10 cellular contexts compared by ENCODE assay signal in genomic region chr11:3231851-3232744, GRCh38. TPM values are rescaled to one million over a fixed set of nuclear protein-coding genes. Genes with fewer than 3 reads are reported as not detected.
DNase-seq lines count a peak whose midpoint lies in the region; ATAC-seq and TF ChIP-seq lines count a peak whose summit lies in the region.
"Had no signal": no experiment of that assay in that cellular context is flagged by ENCODE, and none has a peak within 500 bp of the region (broad histone marks: within the 10 kb centered on the region; RNA-seq: fewer than 3 reads in every experiment).

MRGPRE (minus strand) TSS chr11:3232417; CDS start chr11:3228799, 3,618 bp downstream.

- no peak within 1 kb of the TSS for H3K4me3 ChIP-seq in uterus
- H3K4me3 ChIP-seq: SJSA1 had no signal

- no peaks in the 10 kb centered on the region for H3K4me1 Mint-ChIP-seq in activated CD4-positive, alpha-beta T cell treated with anti-CD3 and anti-CD28 coated beads, Interleukin-2, amount 10 ng/mL, durations not matched to agents 24 days and 14 days
- H3K4me1 Mint-ChIP-seq in activated CD4-positive, alpha-beta T cell treated with anti-CD3 and anti-CD28 coated beads for 36 hours = no peaks in the 10 kb centered on the region

- no peaks in the 10 kb centered on the region for H3K9me3 ChIP-seq in uterus
- H3K9me3 ChIP-seq: SJSA1 had no signal

- no peak for ATAC-seq in activated CD4-positive, alpha-beta T cell treated with anti-CD3 and anti-CD28 coated beads for 36 hours
- ATAC-seq in SK-N-SH treated with all-trans-retinoic acid at 6 μM for 48 hours = peak; percentile 31
- ATAC-seq in left colon = peak; percentile 80
- no peak for ATAC-seq in GM21447 (IDR thresholded peaks at IDR 0.05; ENCODE audit: unreplicated experiment)

- CTCF ChIA-PET in activated CD4-positive, alpha-beta T cell treated with anti-CD3 and anti-CD28 coated beads for 36 hours (lab: Charles Lee) = no interaction called here

- H3K27ac Mint-ChIP-seq in activated CD4-positive, alpha-beta T cell treated with anti-CD3 and anti-CD28 coated beads, Interleukin-2, amount 10 ng/mL, durations not matched to agents 24 days and 14 days = no peak within 1 kb of the TSS
- no peak within 1 kb of the TSS for H3K27ac Mint-ChIP-seq in activated CD4-positive, alpha-beta T cell treated with anti-CD3 and anti-CD28 coated beads for 36 hours

- H3K36me3 Mint-ChIP-seq in activated CD4-positive, alpha-beta T cell treated with anti-CD3 and anti-CD28 coated beads, Interleukin-2, amount 10 ng/mL, durations not matched to agents 24 days and 14 days (ENCODE audit: low read depth) = no peaks in the 10 kb centered on the region
- H3K36me3 Mint-ChIP-seq in activated CD4-positive, alpha-beta T cell treated with anti-CD3 and anti-CD28 coated beads for 36 hours (ENCODE audit: low read depth) = no peaks in the 10 kb centered on the region

- TF ChIP-seq CTCF in uterus (IDR thresholded peaks at IDR 0.05) = no peak

- H3K4me3 Mint-ChIP-seq in activated CD4-positive, alpha-beta T cell treated with anti-CD3 and anti-CD28 coated beads, Interleukin-2, amount 10 ng/mL, durations not matched to agents 24 days and 14 days = no peak within 1 kb of the TSS
- H3K4me3 Mint-ChIP-seq in activated CD4-positive, alpha-beta T cell treated with anti-CD3 and anti-CD28 coated beads for 36 hours = no peak within 1 kb of the TSS

- TF ChIP-seq POLR2A in uterus (IDR thresholded peaks at IDR 0.05) = no peak

- intact Hi-C loops in activated CD4-positive, alpha-beta T cell treated with anti-CD3 and anti-CD28 coated beads, Interleukin-2, amount 10 ng/mL, durations not matched to agents 24 days and 14 days (cut with micrococcal nuclease) = no loop called here
- intact Hi-C loops in activated CD4-positive, alpha-beta T cell treated with anti-CD3 and anti-CD28 coated beads for 36 hours (cut with DNase I, micrococcal nuclease) = no loop called here
- intact Hi-C loops in left colon (cut with DNase I, micrococcal nuclease) (no loop called here), uterus (cut with DNase I; ENCODE audit: low total_unique reads) (no loop called here)

- no peaks in the 10 kb centered on the region for H3K36me3 ChIP-seq in uterus
- H3K36me3 ChIP-seq: SJSA1 had no signal

- no peaks in the 10 kb centered on the region for H3K4me1 ChIP-seq in uterus
- H3K4me1 ChIP-seq: SJSA1 had no signal

- no peak within 1 kb of the TSS for H3K27ac ChIP-seq in uterus
- H3K27ac ChIP-seq: SJSA1 had no signal

- POLR2A ChIA-PET in activated CD4-positive, alpha-beta T cell treated with anti-CD3 and anti-CD28 coated beads for 36 hours (lab: Charles Lee) = no interaction called here

- DNase-seq in activated CD4-positive, alpha-beta T cell treated with anti-CD3 and anti-CD28 coated beads, Interleukin-2, amount 10 ng/mL, durations not matched to agents 24 days and 14 days = peak; percentile 52
- DNase-seq in activated CD4-positive, alpha-beta T cell treated with anti-CD3 and anti-CD28 coated beads for 36 hours = no peak
- DNase-seq in left colon (peak in 1 of 2 donors; percentile 23), uterus (peak; percentile 22 to 54), NCI-H1105 (lab: John Stamatoyannopoulos, UW) (no peak), kidney glomerular epithelial cell (lab: John Stamatoyannopoulos, UW) (no peak)
- DNase-seq: KG1 had no signal

- no peaks in the 10 kb centered on the region for H3K27me3 ChIP-seq in uterus

- H3K27me3 Mint-ChIP-seq in activated CD4-positive, alpha-beta T cell treated with anti-CD3 and anti-CD28 coated beads, Interleukin-2, amount 10 ng/mL, durations not matched to agents 24 days and 14 days = peaks cover 4% of the 10 kb centered on the region
- H3K27me3 Mint-ChIP-seq in activated CD4-positive, alpha-beta T cell treated with anti-CD3 and anti-CD28 coated beads for 36 hours = no peaks in the 10 kb centered on the region

- H3K9me3 Mint-ChIP-seq in activated CD4-positive, alpha-beta T cell treated with anti-CD3 and anti-CD28 coated beads, Interleukin-2, amount 10 ng/mL, durations not matched to agents 24 days and 14 days = no peaks in the 10 kb centered on the region
- H3K9me3 Mint-ChIP-seq in activated CD4-positive, alpha-beta T cell treated with anti-CD3 and anti-CD28 coated beads for 36 hours (ENCODE audit: low read depth) = no peaks in the 10 kb centered on the region

TF ChIP-seq in SK-N-SH treated with all-trans-retinoic acid at 6 μM for 48 hours, 23 proteins besides CTCF, POLR2A, EP300 and RAD21:
- no peak for TF ChIP-seq GLIS3 (CRISPR knock-in tag; IDR thresholded peaks at IDR 0.05)

RNA-seq across cellular contexts. Expression of gene MRGPRE, which starts in this region (rescaled TPM):
- total RNA-seq in activated CD4-positive, alpha-beta T cell treated with anti-CD3 and anti-CD28 coated beads, Interleukin-2, amount 10 ng/mL, durations not matched to agents 24 days and 14 days = not detected in 2 replicates
- not detected for total RNA-seq in activated CD4-positive, alpha-beta T cell treated with anti-CD3 and anti-CD28 coated beads for 36 hours
- not detected for total RNA-seq in left colon
- 1 to 10 TPM in 1 of 4 donors, under 1 TPM in 1, not detected in 2; 0.28 to 1.5 TPM for total RNA-seq in uterus
- total RNA-seq: SJSA1 had no signal

Comparison
In these comparisons a context has a peak if more than half of its experiments do, and no peak if none do; other contexts are left out.
1. Peak in DNase-seq in activated CD4-positive, alpha-beta T cell treated with anti-CD3 and anti-CD28 coated beads, Interleukin-2, amount 10 ng/mL, durations not matched to agents 24 days and 14 days; RNA of the gene not detected or under 1 TPM.
2. Peak in ATAC-seq in left colon; RNA of the gene not detected or under 1 TPM.
3. DNase-seq: peak in uterus (2 of 2); none in activated CD4-positive, alpha-beta T cell treated with anti-CD3 and anti-CD28 coated beads for 36 hours (single experiment), NCI-H1105 (single experiment) and kidney glomerular epithelial cell (single experiment).